ENCODE assay signal across 1 cellular context in genomic region chr9:91814681-91815212, GRCh38.
TF ChIP-seq lines count a peak whose summit lies in the region.

No MANE protein-coding gene starts in this region.

TF ChIP-seq in IMR-90, 13 proteins besides CTCF, POLR2A, EP300 and RAD21:
- TF ChIP-seq, protein P1, sequence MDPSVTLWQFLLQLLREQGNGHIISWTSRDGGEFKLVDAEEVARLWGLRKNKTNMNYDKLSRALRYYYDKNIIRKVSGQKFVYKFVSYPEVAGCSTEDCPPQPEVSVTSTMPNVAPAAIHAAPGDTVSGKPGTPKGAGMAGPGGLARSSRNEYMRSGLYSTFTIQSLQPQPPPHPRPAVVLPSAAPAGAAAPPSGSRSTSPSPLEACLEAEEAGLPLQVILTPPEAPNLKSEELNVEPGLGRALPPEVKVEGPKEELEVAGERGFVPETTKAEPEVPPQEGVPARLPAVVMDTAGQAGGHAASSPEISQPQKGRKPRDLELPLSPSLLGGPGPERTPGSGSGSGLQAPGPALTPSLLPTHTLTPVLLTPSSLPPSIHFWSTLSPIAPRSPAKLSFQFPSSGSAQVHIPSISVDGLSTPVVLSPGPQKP (IDR thresholded peaks at IDR 0.05; ENCODE audit: borderline replicate concordance, low read depth, low read length): no peak
- TF ChIP-seq NFE2L2 (IDR thresholded peaks at IDR 0.05; ENCODE audit: low read depth, low read length) (no peak), SMC3 (IDR thresholded peaks at IDR 0.05; ENCODE audit: low read depth, low read length) (no peak), MAZ (IDR thresholded peaks at IDR 0.05; ENCODE audit: borderline replicate concordance, low read depth, low read length) (no peak), CHD1 (IDR thresholded peaks at IDR 0.05; ENCODE audit: low read depth, low read length) (no peak), CEBPB (IDR thresholded peaks at IDR 0.05; ENCODE audit: low read depth, low read length) (no peak), MAFK (IDR thresholded peaks at IDR 0.05; ENCODE audit: low read depth, low read length) (no peak), FOS (IDR thresholded peaks at IDR 0.05; ENCODE audit: low read depth, low read length) (no peak), RFX5 (IDR thresholded peaks at IDR 0.05; ENCODE audit: low read depth, low read length) (no peak), BHLHE40 (IDR thresholded peaks at IDR 0.05; ENCODE audit: low read depth, low read length) (no peak), RCOR1 (IDR thresholded peaks at IDR 0.05; ENCODE audit: insufficient replicate concordance, low read length) (no peak), MXI1 (IDR thresholded peaks at IDR 0.05; ENCODE audit: borderline replicate concordance, low read depth, low read length) (no peak)
- TF ChIP-seq, protein P2, sequence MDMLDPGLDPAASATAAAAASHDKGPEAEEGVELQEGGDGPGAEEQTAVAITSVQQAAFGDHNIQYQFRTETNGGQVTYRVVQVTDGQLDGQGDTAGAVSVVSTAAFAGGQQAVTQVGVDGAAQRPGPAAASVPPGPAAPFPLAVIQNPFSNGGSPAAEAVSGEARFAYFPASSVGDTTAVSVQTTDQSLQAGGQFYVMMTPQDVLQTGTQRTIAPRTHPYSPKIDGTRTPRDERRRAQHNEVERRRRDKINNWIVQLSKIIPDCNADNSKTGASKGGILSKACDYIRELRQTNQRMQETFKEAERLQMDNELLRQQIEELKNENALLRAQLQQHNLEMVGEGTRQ (IDR thresholded peaks at IDR 0.05; ENCODE audit: low read depth, low read length): no peak
